Comparison of ENCODE assay signal across 9 cellular contexts in genomic region chr15:85443046-85443445, GRCh38.
DNase-seq lines count a peak whose midpoint lies in the region; ATAC-seq, FAIRE-seq and TF ChIP-seq lines count a peak whose summit lies in the region.
"Had no signal": no experiment of that assay in that cellular context is flagged by ENCODE, and none has a peak within 500 bp of the region (broad histone marks: within the 10 kb centered on the region; RNA-seq: fewer than 3 reads in every experiment).

No MANE protein-coding gene starts in this region.

- in situ Hi-C loops in GM13976 (cut with MboI; ENCODE audit: low sequenced_read_pairs, unreplicated experiment) = no loop called here

- no peak for TF ChIP-seq POLR2A in GM12891 (IDR thresholded peaks at IDR 0.05; ENCODE audit: low read depth, low read length)

- DNase-seq in GM12891 (ENCODE audit: insufficient read length, low spot score) (no peak), germinal center (ENCODE audit: low spot score) (peak; percentile 14), GM13976 (ENCODE audit: low spot score) (no peak), retina (no peak), HTR-8/SVneo (ENCODE audit: insufficient read length, low spot score) (no peak)
- no peak for DNase-seq in activated CD4-positive, alpha-beta T cell treated with anti-CD3 and anti-CD28 coated beads, Interleukin-2, amount 50 U/mL, for 1 hour
- DNase-seq: activated CD4-positive, alpha-beta T cell treated with anti-CD3 and anti-CD28 coated beads for 48 hours had no signal

- FAIRE-seq in GM12891 (lab: Jason Lieb, UNC) (no peak), HTR-8/SVneo (lab: Jason Lieb, UNC) (no peak)

- ATAC-seq in GM21390 (IDR thresholded peaks at IDR 0.05; ENCODE audit: unreplicated experiment) (peak; percentile 54), HG03520 (IDR thresholded peaks at IDR 0.05; ENCODE audit: unreplicated experiment) (peak; percentile 46)

- TF ChIP-seq CTCF in GM13976 (IDR thresholded peaks at IDR 0.05; ENCODE audit: borderline replicate concordance, control extremely low read depth, extremely low read depth, insufficient read depth, missing control alignments) = no peak

TF ChIP-seq in GM12891, 5 proteins besides CTCF, POLR2A, EP300 and RAD21:
- TF ChIP-seq PAX5 (IDR thresholded peaks at IDR 0.05; ENCODE audit: insufficient read depth, low read length, severe bottlenecking) (no peak), SPI1 (IDR thresholded peaks at IDR 0.05; ENCODE audit: low read depth, low read length) (peak; percentile 75)
